Comparison of ENCODE assay signal across 32 cellular contexts in genomic region chr5:108129129-108129528, GRCh38.
"Had no signal": no experiment of that assay in that cellular context is flagged by ENCODE, and none has a peak within 500 bp of the region (broad histone marks: within the 10 kb centered on the region; RNA-seq: fewer than 3 reads in every experiment).

No MANE protein-coding gene starts in this region.

- DNase-seq: activated effector memory CD4-positive, alpha-beta T cell treated with anti-CD3 and anti-CD28 coated beads, Interleukin-2, amount 50 U/mL, for 16 hours; activated effector memory CD4-positive, alpha-beta T cell treated with Interleukin-2 at 50 U/mL for 16 hours; activated gamma-delta T cell; activated gamma-delta T cell treated with Interleukin-2 at 50 U/mL for 16 hours; activated naive CD4-positive, alpha-beta T cell; activated naive CD4-positive, alpha-beta T cell treated with anti-CD3 and anti-CD28 coated beads for 36 hours; activated naive CD4-positive, alpha-beta T cell treated with anti-CD3 and anti-CD28 coated beads, Interleukin-2, amount 10 ng/mL, durations not matched to agents 7 days and 5 days; activated naive CD4-positive, alpha-beta T cell treated with anti-CD3 and anti-CD28 coated beads, Interleukin-2, amount 50 U/mL, for 16 hours; activated naive CD4-positive, alpha-beta T cell treated with Interleukin-2 at 50 U/mL for 16 hours; activated naive CD8-positive, alpha-beta T cell treated with anti-CD3 and anti-CD28 coated beads for 36 hours; activated naive CD8-positive, alpha-beta T cell treated with anti-CD3 and anti-CD28 coated beads, Interleukin-2, amount 10 ng/mL, durations not matched to agents 7 days and 5 days; activated naive CD8-positive, alpha-beta T cell treated with anti-CD3 and anti-CD28 coated beads, Interleukin-2, amount 50 U/mL, for 24 hours; activated T-cell treated with anti-CD3 and anti-CD28 coated beads, Interleukin-2, amount 50 U/mL, for 1 hour; activated T-cell treated with anti-CD3 and anti-CD28 coated beads, Interleukin-2, amount 50 U/mL, for 24 hours; activated T-cell treated with anti-CD3 and anti-CD28 coated beads, Interleukin-2, amount 50 U/mL, for 4 hours; activated T-cell treated with anti-CD3 and anti-CD28 coated beads, Interleukin-2, amount 50 U/mL, for 48 hours; activated T-cell treated with anti-CD3 and anti-CD28 coated beads, Interleukin-2, amount 50 U/mL, for 72 hours; adrenal gland; amniotic stem cell; amygdala; anterior cingulate cortex; aorta; body of pancreas; brain microvascular endothelial cell; caudate nucleus; central memory CD4-positive, alpha-beta T cell; cerebellar nuclear complex had no signal

- H3K27ac ChIP-seq: adrenal gland, ascending aorta, body of pancreas, brain microvascular endothelial cell, breast epithelium, cardiac muscle cell had no signal

- H3K27me3 ChIP-seq: adrenal gland, ascending aorta, body of pancreas, brain microvascular endothelial cell, breast epithelium, cardiac muscle cell had no signal

- H3K4me3 ChIP-seq: adrenal gland, ascending aorta, body of pancreas, breast epithelium, cardiac muscle cell had no signal

- H3K36me3 ChIP-seq: adrenal gland, ascending aorta, brain microvascular endothelial cell, breast epithelium, cardiac muscle cell had no signal

- H3K9me3 ChIP-seq: adrenal gland, ascending aorta, body of pancreas, breast epithelium had no signal

- FAIRE-seq: astrocyte, bronchial epithelial cell had no signal
